In the genomic region with DNA sequence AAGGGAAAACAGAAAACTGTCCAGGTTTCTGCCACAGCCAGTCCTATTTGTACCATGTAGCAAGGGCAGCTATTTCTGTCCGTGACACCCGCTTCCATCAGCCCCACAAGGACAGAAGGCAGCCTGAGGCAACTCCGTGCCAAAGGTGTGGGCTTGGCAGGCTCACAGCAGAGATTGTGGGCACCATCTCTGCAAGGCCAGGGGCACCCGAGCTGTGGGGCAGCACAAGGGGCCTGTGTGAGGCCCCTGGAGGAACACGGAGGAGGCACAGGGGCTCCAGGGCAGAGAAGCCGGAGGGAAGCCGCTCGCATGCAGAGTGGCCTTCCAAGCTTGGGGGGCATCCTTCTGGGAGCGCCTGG, we compare ENCODE assay signal across 19 cellular contexts. TPM values are rescaled to one million over a fixed set of nuclear protein-coding genes. Genes with fewer than 3 reads are reported as not detected.
DNase-seq lines count a peak whose midpoint lies in the region; ATAC-seq and TF ChIP-seq lines count a peak whose summit lies in the region.
"Had no signal": no experiment of that assay in that cellular context is flagged by ENCODE, and none has a peak within 500 bp of the region (broad histone marks: within the 10 kb centered on the region; RNA-seq: fewer than 3 reads in every experiment).

No MANE protein-coding gene starts in this region.

- 84% methylated on average over 9 of the region's 9 CpGs for WGBS in HUES64
- 67% methylated on average over 9 of the region's 9 CpGs for WGBS in right cardiac atrium
- 72 to 93% (median 82%) methylated on average over 9 of the region's 9 CpGs for WGBS in spleen, 5 donors
- no CpG with 5 or more reads among the region's 9 CpGs for WGBS in H9 (ENCODE audit: extremely low coverage, insufficient read length, low lambda C conversion rate)

- DNase-seq in Right ventricle myocardium inferior (ENCODE audit: missing footprints) (no peak), right cardiac atrium (peak; percentile 31 to 78 (median 74)), spleen (peak; percentile 46), H9 (no peak), NCI-H1417 treated with DMSO at 0.1 percent for 48 hours (lab: John Stamatoyannopoulos, UW) (no peak)
- DNase-seq: AML-193; CD4-positive, alpha-beta memory T cell; DMS79 treated with DMSO at 0.1 percent for 48 hours; GDM1; MV-4-11; NCI-H2107; NCI-H345; NCI-H526 treated with DMSO at 0.1 percent for 48 hours; OCI-M1 had no signal

- H2AK5ac ChIP-seq in H9 (ENCODE audit: insufficient read length, low read length): no peak overlapping the region

- H3K79me2 ChIP-seq in H9 (ENCODE audit: insufficient read depth, low read length): peaks cover 3% of the 10 kb centered on the region; the same call in 1 of the 2 replicates

- H3K4me3 Mint-ChIP-seq in H9: no peak overlapping the region
- H3K4me3 Mint-ChIP-seq: CD4-positive, alpha-beta memory T cell had no signal

- no peak overlapping the region for H2BK5ac ChIP-seq in H9 (ENCODE audit: insufficient read length, low read length)

- no peak overlapping the region for H4K5ac ChIP-seq in H9 (ENCODE audit: insufficient read length, low read depth, low read length)

- no peak overlapping the region for H3K14ac ChIP-seq in H9 (ENCODE audit: insufficient read depth, low read length)

- no peaks in the 10 kb centered on the region for H3K79me1 ChIP-seq in H9 (ENCODE audit: insufficient read depth, low read depth, low read length, poor library complexity, severe bottlenecking)

- H3K23me2 ChIP-seq in H9 (ENCODE audit: insufficient read length, low read depth, low read length, poor library complexity, severe bottlenecking): no peaks in the 10 kb centered on the region

- H3K36me3 Mint-ChIP-seq in H9 (ENCODE audit: insufficient read depth in 1 of 3, low read depth in 3 of 3): no peaks in the 10 kb centered on the region
- H3K36me3 Mint-ChIP-seq: CD4-positive, alpha-beta memory T cell had no signal

- H3K4me1 ChIP-seq in HUES64 (ENCODE audit: insufficient read depth, low read length) (peaks cover 14% of the 10 kb centered on the region), right cardiac atrium (ENCODE audit: control insufficient read depth, insufficient read depth, low read length) (no peaks in the 10 kb centered on the region), spleen (peaks cover 0 to 6% (median 0%) of the 10 kb centered on the region in 6 donors), H9 (ENCODE audit: insufficient read depth, low read length) (no peaks in the 10 kb centered on the region; the same call in 1 of the 2 replicates)

- H3K27me3 ChIP-seq in HUES64 (ENCODE audit: insufficient read depth, low read length): peaks cover 7% of the 10 kb centered on the region; the same call in 1 of the 2 replicates
- H3K27me3 ChIP-seq in right cardiac atrium (ENCODE audit: control insufficient read depth, insufficient read depth): no peaks in the 10 kb centered on the region
- H3K27me3 ChIP-seq in spleen (replicated peaks in 1 of 7): peaks cover 0 to 4% (median 0%) of the 10 kb centered on the region in 7 donors
- H3K27me3 ChIP-seq in H9 (ENCODE audit: insufficient read depth, low read length): no peaks in the 10 kb centered on the region

- H3K9me3 Mint-ChIP-seq in H9: no peaks in the 10 kb centered on the region
- H3K9me3 Mint-ChIP-seq: CD4-positive, alpha-beta memory T cell had no signal

- TF ChIP-seq POLR2A in spleen (IDR thresholded peaks at IDR 0.05): no peak

- H2BK120ac ChIP-seq in H9 (ENCODE audit: low read depth, low read length, poor library complexity, severe bottlenecking): no peak overlapping the region

- peak overlapping the region in 1 of 3 experiments; percentile 66; a peak in 1 of 7 replicates for H3K27ac Mint-ChIP-seq in H9
- H3K27ac Mint-ChIP-seq: CD4-positive, alpha-beta memory T cell had no signal

- H3K23ac ChIP-seq in H9 (ENCODE audit: insufficient read length, low read depth, low read length): no peak overlapping the region

- H3K56ac ChIP-seq in H9 (ENCODE audit: insufficient read length, low read depth, low read length): no peak overlapping the region

- no peak overlapping the region for H2BK12ac ChIP-seq in H9 (ENCODE audit: insufficient read length, low read depth, low read length)

- no peak overlapping the region for H2BK15ac ChIP-seq in H9 (ENCODE audit: low read depth, low read length)

- H3K9me3 ChIP-seq in HUES64 (ENCODE audit: insufficient read depth, low read depth, low read length) (no peaks in the 10 kb centered on the region), right cardiac atrium (ENCODE audit: control insufficient read depth, low read length) (no peaks in the 10 kb centered on the region), spleen (no peaks in the 10 kb centered on the region), H9 (ENCODE audit: control insufficient read depth, low read depth, low read length) (no peaks in the 10 kb centered on the region)

- no peak overlapping the region for H2BK20ac ChIP-seq in H9 (ENCODE audit: low read depth, low read length, poor library complexity, severe bottlenecking)

- H3K4me2 ChIP-seq in H9 (ENCODE audit: insufficient read depth, insufficient read length, low read length): no peak overlapping the region

- TF ChIP-seq CTCF in spleen (IDR thresholded peaks at IDR 0.05 in 8 of 11, conservative IDR thresholded peaks at IDR 0.05 in 3 of 11): no peak
- TF ChIP-seq CTCF in H9 (conservative IDR thresholded peaks at IDR 0.05): no peak

- no peak overlapping the region for H4K8ac ChIP-seq in H9 (replicated peaks; ENCODE audit: insufficient read length, low read depth, low read length)

- H3K9ac ChIP-seq in HUES64 (ENCODE audit: low read depth, low read length): 0 out of 2 replicates have a peak overlapping the region, but pooled peaks have one; percentile 24
- H3K9ac ChIP-seq in H9 (ENCODE audit: extremely low read depth, insufficient read length, low read length): no peak overlapping the region

- no peaks in the 10 kb centered on the region for H4K20me1 ChIP-seq in H9 (ENCODE audit: control insufficient read depth, insufficient read depth, insufficient read length)

- H3K27ac ChIP-seq in HUES64 (ENCODE audit: low read depth, low read length) (no peak overlapping the region; the same call in 1 of the 2 replicates), right cardiac atrium (ENCODE audit: low read length) (peak overlapping the region; percentile 77), spleen (no peak overlapping the region), H9 (ENCODE audit: insufficient read length, low read depth, low read length) (no peak overlapping the region)

- H3K36me3 ChIP-seq in HUES64 (ENCODE audit: insufficient read depth, low read length) (no peaks in the 10 kb centered on the region), spleen (no peaks in the 10 kb centered on the region)

- H3T11ph ChIP-seq in H9 (ENCODE audit: low read length): no peak overlapping the region

- H3K4me3 ChIP-seq in HUES64 (ENCODE audit: low read length): no peak overlapping the region
- no peak overlapping the region for H3K4me3 ChIP-seq in right cardiac atrium (ENCODE audit: low read length)
- H3K4me3 ChIP-seq in spleen: no peak overlapping the region

- no peak overlapping the region for H4K91ac ChIP-seq in H9 (ENCODE audit: insufficient read length, low read depth, low read length)

- no peaks in the 10 kb centered on the region for H3K27me3 Mint-ChIP-seq in H9 (ENCODE audit: low read depth)

- no peak overlapping the region for H3K4ac ChIP-seq in H9 (ENCODE audit: low read depth, low read length)

- peaks cover 32 to 34% of the 10 kb centered on the region in 2 experiments for H3K4me1 Mint-ChIP-seq in H9
- H3K4me1 Mint-ChIP-seq: CD4-positive, alpha-beta memory T cell had no signal

- intact Hi-C loops in Right ventricle myocardium inferior (cut with DNase I): loop anchor here (1.0 to 5.0 kb wide), 2 partner anchors 19 to 264 kb away; no protein-coding TSS in a partner anchor
- intact Hi-C loops in right cardiac atrium (cut with DNase I): loop anchor here in 3 of 4 donors (5.0 to 10.0 kb wide), 3 partner anchors 72 to 84 kb away; no protein-coding TSS in a partner anchor
- intact Hi-C loops in spleen (cut with DNase I; ENCODE audit: low total_unique reads): no loop called here

- no peak overlapping the region for H3K18ac ChIP-seq in H9 (ENCODE audit: insufficient read length, low read depth, low read length)

- ATAC-seq in Right ventricle myocardium inferior: peak; percentile 76
- ATAC-seq in right cardiac atrium: peak; percentile 62
- no peak for ATAC-seq in GM21825 (IDR thresholded peaks at IDR 0.05; ENCODE audit: unreplicated experiment)
- ATAC-seq in HG03442 (IDR thresholded peaks at IDR 0.05; ENCODE audit: unreplicated experiment): no peak
- ATAC-seq: SK-N-SH treated with all-trans-retinoic acid at 6 μM for 48 hours had no signal

- H2AFZ ChIP-seq in H9 (ENCODE audit: low read length): no peak overlapping the region

RNA-seq across cellular contexts. Expression of gene COL23A1, which starts 43.5 kb away (rescaled TPM):
- polyA plus RNA-seq in HUES64 (2013, experiment 1 of 2): 3.0 TPM
- polyA plus RNA-seq in HUES64 (2013, experiment 2 of 2): 5.3 TPM
- 22.5 TPM for total RNA-seq in Right ventricle myocardium inferior
- 10 to 100 TPM in 2 of 4 donors, 1 to 10 TPM in 2; 5.5 to 13.6 (median 8.8) TPM for total RNA-seq in right cardiac atrium
- 2.5 TPM for polyA plus RNA-seq in right cardiac atrium
- total RNA-seq in spleen: 1 to 10 TPM in 5 of 7 donors, under 1 TPM in 2; 0.63 to 3.8 (median 1.2) TPM
- 1 to 10 TPM; 1.7 to 3.1 (median 2.2) TPM for polyA plus RNA-seq in spleen
- total RNA-seq in H9 (2021): 2.5 and 2.6 TPM in 2 replicates
- total RNA-seq: HT1080 had no signal
- polyA plus RNA-seq: CD4-positive, alpha-beta memory T cell had no signal

Comparison
In these comparisons a context has a peak if more than half of its experiments do, and no peak if none do; other contexts are left out.
1. DNase-seq: peak in right cardiac atrium (3 of 3) and spleen (single experiment); none in Right ventricle myocardium inferior (single experiment), H9 (single experiment) and NCI-H1417 treated with DMSO at 0.1 percent for 48 hours (single experiment).
2. ATAC-seq: peak in Right ventricle myocardium inferior (single experiment) and right cardiac atrium (2 of 2); none in GM21825 (single experiment) and HG03442 (single experiment).